In genomic region chr12:106247731-106248176, GRCh38 we compare ENCODE assay signal across 8 cellular contexts. TPM values are rescaled to one million over a fixed set of nuclear protein-coding genes. Genes with fewer than 3 reads are reported as not detected.
DNase-seq lines count a peak whose midpoint lies in the region; ATAC-seq and TF ChIP-seq lines count a peak whose summit lies in the region.

TSS of gene CKAP4 (minus strand) at chr12:106248020. CDS start at chr12:106247851, 169 bp downstream.

- H3K36me3 ChIP-seq in HCT116 (ENCODE audit: control insufficient read depth in 1 of 2, insufficient read depth in 2 of 2, low read length in 2 of 2) = peaks cover 0 to under 1% of the 10 kb centered on the region in 2 experiments; a peak in 2 of 4 replicates

- RAD21 ChIA-PET in HCT116 (lab: Charles Lee; ENCODE audit: low non-redundant PET in 1 of 2, low total read pairs in 2 of 2, uncharacterized antibody in 2 of 2, unreplicated experiment in 2 of 2) = no interaction called here

- peak; percentile 63 for ATAC-seq in HCT116

- TF ChIP-seq CTCF in HCT116 (IDR thresholded peaks at IDR 0.05 in 2 of 3, conservative IDR thresholded peaks at IDR 0.05 in 1 of 3; ENCODE audit: borderline replicate concordance in 1 of 3, insufficient read depth in 1 of 3, low read depth in 2 of 3, low read length in 2 of 3) = no peak

- H2AFZ ChIP-seq in HCT116 (ENCODE audit: low read depth, low read length, poor library complexity, severe bottlenecking) = no peak within 1 kb of the TSS

- H3K9me2 ChIP-seq in HCT116 (ENCODE audit: insufficient read depth) = no peaks in the 10 kb centered on the region

- H3K79me2 ChIP-seq in HCT116 (ENCODE audit: insufficient read depth, low read length) = peaks cover 25% of the 10 kb centered on the region; the same call in 1 of the 2 replicates

- intact Hi-C loops in HCT116 (cut with micrococcal nuclease) = loop anchor here (5.0 kb wide), 2 partner anchors 35 to 55 kb away; partner anchors contain the start of gene TCP11L2

- H3K4me1 ChIP-seq in HCT116 (ENCODE audit: control insufficient read depth in 1 of 2, insufficient read depth in 2 of 2, low read length in 2 of 2) = peaks cover 17 to 40% of the 10 kb centered on the region in 2 experiments

- H3K27me3 ChIP-seq in HCT116 (ENCODE audit: insufficient read depth, low read length) (no peaks in the 10 kb centered on the region), layer of hippocampus (ENCODE audit: control insufficient read depth, insufficient read depth, low read length) (no peaks in the 10 kb centered on the region)

- peak within 1 kb of the TSS; percentile 88 for H3K9ac ChIP-seq in HCT116 (ENCODE audit: low read length)

- H4K20me1 ChIP-seq in HCT116 (ENCODE audit: insufficient read depth) = no peaks in the 10 kb centered on the region

- peak within 1 kb of the TSS; percentile 86 for H3K4me2 ChIP-seq in HCT116 (ENCODE audit: low read length)

- TF ChIP-seq POLR2A in GM10847 (IDR thresholded peaks at IDR 0.05; ENCODE audit: extremely low read depth, insufficient read length) (peak; percentile 44), HCT116 (IDR thresholded peaks at IDR 0.05; ENCODE audit: borderline replicate concordance, extremely low read depth, insufficient read depth, insufficient read length) (peak; percentile 36)

- BruUV-seq in HCT116 (replicated peaks; lab: Mats Ljungman, UMichigan) = no TSS peak

- DNase-seq in HCT116 (ENCODE audit: low read depth, low spot score) (no peak), NCI-H146 (lab: John Stamatoyannopoulos, UW) (peak; percentile 78), OCI-M1 (lab: John Stamatoyannopoulos, UW) (no peak)
- peak; percentile 44 to 58 for DNase-seq in activated CD4-positive, alpha-beta T cell treated with anti-CD3 and anti-CD28 coated beads for 4 hours
- peak; percentile 71 for DNase-seq in stimulated activated CD4-positive, alpha-beta T cell treated with anti-CD3 and anti-CD28 coated beads, Interleukin-15, amount 100 ng/mL, for 24 hours

- H3K4me3 ChIP-seq in HCT116 (replicated peaks in 1 of 2; ENCODE audit: low read depth in 1 of 2, low read length in 2 of 2) = peak within 1 kb of the TSS; percentile 72 to 93

- H3K27ac ChIP-seq in HCT116 (ENCODE audit: low read depth, low read length) (peak within 1 kb of the TSS; percentile 74), cingulate gyrus (ENCODE audit: low read depth, low read length) (peak within 1 kb of the TSS; percentile 72), layer of hippocampus (ENCODE audit: low read depth, low read length) (peak within 1 kb of the TSS; percentile 75)

- no peak for TF ChIP-seq RAD21 in HCT116 (IDR thresholded peaks at IDR 0.05; ENCODE audit: low read depth)

- POLR2A ChIA-PET in HCT116 (lab: Charles Lee) = no interaction called here

- no peaks in the 10 kb centered on the region for H3K9me3 ChIP-seq in HCT116 (ENCODE audit: control insufficient read depth in 1 of 2, insufficient read depth in 1 of 2, low read depth in 1 of 2, low read length in 2 of 2)

- CTCF ChIA-PET in HCT116 (lab: Charles Lee) = no interaction called here

TF ChIP-seq in HCT116, 20 proteins besides CTCF, POLR2A, EP300 and RAD21:
- TF ChIP-seq CEBPB (IDR thresholded peaks at IDR 0.05; ENCODE audit: low read depth) = no peak
- TF ChIP-seq YY1 (IDR thresholded peaks at IDR 0.05; ENCODE audit: extremely low read depth, insufficient replicate concordance, low read depth, low read length) = peak; percentile 18
- TF ChIP-seq, protein P1, sequence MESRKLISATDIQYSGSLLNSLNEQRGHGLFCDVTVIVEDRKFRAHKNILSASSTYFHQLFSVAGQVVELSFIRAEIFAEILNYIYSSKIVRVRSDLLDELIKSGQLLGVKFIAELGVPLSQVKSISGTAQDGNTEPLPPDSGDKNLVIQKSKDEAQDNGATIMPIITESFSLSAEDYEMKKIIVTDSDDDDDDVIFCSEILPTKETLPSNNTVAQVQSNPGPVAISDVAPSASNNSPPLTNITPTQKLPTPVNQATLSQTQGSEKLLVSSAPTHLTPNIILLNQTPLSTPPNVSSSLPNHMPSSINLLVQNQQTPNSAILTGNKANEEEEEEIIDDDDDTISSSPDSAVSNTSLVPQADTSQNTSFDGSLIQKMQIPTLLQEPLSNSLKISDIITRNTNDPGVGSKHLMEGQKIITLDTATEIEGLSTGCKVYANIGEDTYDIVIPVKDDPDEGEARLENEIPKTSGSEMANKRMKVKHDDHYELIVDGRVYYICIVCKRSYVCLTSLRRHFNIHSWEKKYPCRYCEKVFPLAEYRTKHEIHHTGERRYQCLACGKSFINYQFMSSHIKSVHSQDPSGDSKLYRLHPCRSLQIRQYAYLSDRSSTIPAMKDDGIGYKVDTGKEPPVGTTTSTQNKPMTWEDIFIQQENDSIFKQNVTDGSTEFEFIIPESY (IDR thresholded peaks at IDR 0.05; ENCODE audit: extremely low read depth, insufficient replicate concordance, low read length) = no peak
- TF ChIP-seq, protein P2, sequence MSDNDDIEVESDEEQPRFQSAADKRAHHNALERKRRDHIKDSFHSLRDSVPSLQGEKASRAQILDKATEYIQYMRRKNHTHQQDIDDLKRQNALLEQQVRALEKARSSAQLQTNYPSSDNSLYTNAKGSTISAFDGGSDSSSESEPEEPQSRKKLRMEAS (IDR thresholded peaks at IDR 0.05) = 0 out of 2 replicates have a peak, but pooled peaks have one; percentile 18
- no peak for TF ChIP-seq EGR1 (IDR thresholded peaks at IDR 0.05; ENCODE audit: low read depth)
- no peak for TF ChIP-seq JUND (IDR thresholded peaks at IDR 0.05)
- TF ChIP-seq POLR2AphosphoS5 (IDR thresholded peaks at IDR 0.05; ENCODE audit: low read depth, low read length) = peak; percentile 39

RNA-seq across cellular contexts. Expression of gene CKAP4, which starts in this region (rescaled TPM):
- total RNA-seq in HCT116 (2021; ENCODE audit: unreplicated experiment) = 45.9 TPM
- 32.4 and 35.4 TPM in 2 replicates for polyA plus RNA-seq in HCT116 (2012)

Comparison
In these comparisons a context has a peak if more than half of its experiments do, and no peak if none do; other contexts are left out.
1. DNase-seq: peak in NCI-H146 (single experiment), activated CD4-positive, alpha-beta T cell treated with anti-CD3 and anti-CD28 coated beads for 4 hours (2 of 2) and stimulated activated CD4-positive, alpha-beta T cell treated with anti-CD3 and anti-CD28 coated beads, Interleukin-15, amount 100 ng/mL, for 24 hours (single experiment); none in HCT116 (single experiment) and OCI-M1 (single experiment).
2. Peak in every context shown above with its lines, with median percentiles within 50 percentile points of each other: H3K27ac ChIP-seq.